Comparison of ENCODE assay signal across 15 cellular contexts in the genomic region with DNA sequence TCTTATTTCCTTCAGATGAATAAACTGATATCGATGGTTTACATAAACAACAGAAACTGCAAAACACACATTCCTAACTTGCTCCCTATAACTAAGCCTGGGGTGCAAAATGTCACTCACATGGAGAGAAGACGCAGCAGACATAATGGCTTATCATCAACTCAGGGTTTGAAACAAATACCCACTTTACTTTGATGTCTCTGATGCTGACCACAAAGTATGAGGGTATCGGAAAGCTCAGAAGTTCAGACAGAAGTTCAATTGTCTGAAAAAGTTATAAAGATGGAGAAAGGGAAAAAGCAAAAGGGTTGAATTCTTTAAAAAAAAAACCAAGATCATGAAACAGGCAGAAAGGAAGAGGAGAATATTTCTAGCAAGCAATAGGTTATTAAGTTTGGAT.
"Had no signal": no experiment of that assay in that cellular context is flagged by ENCODE, and none has a peak within 500 bp of the region (broad histone marks: within the 10 kb centered on the region; RNA-seq: fewer than 3 reads in every experiment).

No MANE protein-coding gene starts in this region.

- ATAC-seq: foreskin keratinocyte; gastrocnemius medialis; heart right ventricle; left cardiac atrium; left lung; left ventricle myocardium superior; lower lobe of right lung; mucosa of descending colon; naive thymus-derived CD4-positive, alpha-beta T cell had no signal

- DNase-seq: dermis blood vessel endothelial cell; effector CD4-positive, alpha-beta T cell; effector memory CD4-positive, alpha-beta T cell; foreskin keratinocyte; gastrocnemius medialis; glutamatergic neuron; heart right ventricle; hippocampal formation; left cardiac atrium; left lung; left ventricle myocardium superior; lower lobe of right lung; mesenchymal stem cell; mucosa of descending colon; naive thymus-derived CD4-positive, alpha-beta T cell had no signal
